11 cellular contexts compared by ENCODE assay signal in the genomic region with DNA sequence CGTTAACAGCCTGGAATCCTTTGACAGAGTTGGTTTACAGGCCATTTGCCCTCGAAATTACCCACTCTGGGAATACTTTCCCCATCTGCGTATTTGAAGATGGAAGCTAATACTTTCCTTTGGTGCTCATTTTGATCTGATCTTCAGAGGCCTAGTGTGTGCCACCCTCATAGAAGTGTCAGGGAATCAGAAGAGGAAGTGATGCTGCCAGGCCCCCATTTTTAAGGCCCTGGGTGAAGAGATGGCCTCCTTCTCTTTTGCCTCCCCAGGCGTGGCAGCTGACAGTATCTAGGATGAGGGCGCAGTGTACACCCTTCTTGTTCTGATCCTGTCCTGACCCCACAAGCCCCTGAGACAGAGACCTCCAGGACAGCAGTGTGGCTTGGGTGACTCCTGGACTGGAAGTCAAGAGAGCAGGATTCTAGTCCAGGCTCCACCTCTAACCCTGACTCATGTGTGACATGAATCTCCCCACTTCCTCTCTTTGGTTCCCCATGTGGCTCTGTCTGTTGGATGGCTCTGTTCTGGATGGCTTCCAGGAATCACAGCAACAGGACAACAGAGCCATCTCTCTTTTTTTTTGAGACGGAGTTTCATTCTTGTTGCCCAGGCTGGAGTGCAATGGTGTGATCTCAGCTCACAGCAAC. TPM values are rescaled to one million over a fixed set of nuclear protein-coding genes. Genes with fewer than 3 reads are reported as not detected.
DNase-seq lines count a peak whose midpoint lies in the region; ATAC-seq and TF ChIP-seq lines count a peak whose summit lies in the region.
"Had no signal": no experiment of that assay in that cellular context is flagged by ENCODE, and none has a peak within 500 bp of the region (broad histone marks: within the 10 kb centered on the region; RNA-seq: fewer than 3 reads in every experiment).

No MANE protein-coding gene starts in this region.

- H3K27me3 Mint-ChIP-seq in effector memory CD8-positive, alpha-beta T cell: peaks cover 14 to 21% of the 10 kb centered on the region in 2 donors
- no peaks in the 10 kb centered on the region for H3K27me3 Mint-ChIP-seq in osteocyte (ENCODE audit: unreplicated experiment)
- H3K27me3 Mint-ChIP-seq: memory B cell; stimulated activated naive CD8-positive, alpha-beta T cell treated with anti-CD3 and anti-CD28 coated beads, Interleukin-15, Interleukin-2, amounts not matched to agents 100 ng/mL and 50 ng/mL, for 24 hours had no signal

- ATAC-seq in effector memory CD8-positive, alpha-beta T cell (replicated peaks): peak; percentile 48
- ATAC-seq in HG03460 (IDR thresholded peaks at IDR 0.05; ENCODE audit: unreplicated experiment) (no peak), HG03097 (IDR thresholded peaks at IDR 0.05; ENCODE audit: low FRiP score, unreplicated experiment) (no peak), HG03442 (IDR thresholded peaks at IDR 0.05; ENCODE audit: unreplicated experiment) (no peak)

- H3K4me3 Mint-ChIP-seq in effector memory CD8-positive, alpha-beta T cell: no peak overlapping the region
- no peak overlapping the region for H3K4me3 Mint-ChIP-seq in osteocyte (ENCODE audit: unreplicated experiment)
- H3K4me3 Mint-ChIP-seq: memory B cell; stimulated activated naive CD8-positive, alpha-beta T cell treated with anti-CD3 and anti-CD28 coated beads, Interleukin-15, Interleukin-2, amounts not matched to agents 100 ng/mL and 50 ng/mL, for 24 hours had no signal

- H3K4me1 ChIP-seq in thyroid gland: no peaks in the 10 kb centered on the region

- intact Hi-C loops in thyroid gland (cut with DNase I): no loop called here

- peak; percentile 94 for DNase-seq in EL
- peak; percentile 77 for DNase-seq in OCI-M1 (lab: John Stamatoyannopoulos, UW)
- DNase-seq in effector memory CD8-positive, alpha-beta T cell: no peak
- DNase-seq in osteocyte (ENCODE audit: extremely low spot score, unreplicated experiment): no peak
- no peak for DNase-seq in thyroid gland
- DNase-seq: NCI-H146 had no signal

- no peak for TF ChIP-seq CTCF in osteocyte (IDR thresholded peaks at IDR 0.05)
- TF ChIP-seq CTCF in thyroid gland (IDR thresholded peaks at IDR 0.05): no peak

- H3K27ac ChIP-seq in thyroid gland: no peak overlapping the region

- H3K36me3 ChIP-seq in thyroid gland: peaks cover 11 to 13% of the 10 kb centered on the region in 2 donors

- no peak overlapping the region for H3K27ac Mint-ChIP-seq in effector memory CD8-positive, alpha-beta T cell
- H3K27ac Mint-ChIP-seq in osteocyte (ENCODE audit: unreplicated experiment): peak overlapping the region; percentile 37
- H3K27ac Mint-ChIP-seq: stimulated activated naive CD8-positive, alpha-beta T cell treated with anti-CD3 and anti-CD28 coated beads, Interleukin-15, Interleukin-2, amounts not matched to agents 100 ng/mL and 50 ng/mL, for 24 hours had no signal

- WGBS in thyroid gland, 2 donors: 84 to 86% methylated on average over 6 of the region's 6 CpGs

- H3K9me3 Mint-ChIP-seq in effector memory CD8-positive, alpha-beta T cell: no peaks in the 10 kb centered on the region
- no peaks in the 10 kb centered on the region for H3K9me3 Mint-ChIP-seq in osteocyte (ENCODE audit: unreplicated experiment)
- H3K9me3 Mint-ChIP-seq: memory B cell; stimulated activated naive CD8-positive, alpha-beta T cell treated with anti-CD3 and anti-CD28 coated beads, Interleukin-15, Interleukin-2, amounts not matched to agents 100 ng/mL and 50 ng/mL, for 24 hours had no signal

- no peaks in the 10 kb centered on the region for H3K9me3 ChIP-seq in thyroid gland

- H3K4me3 ChIP-seq in thyroid gland (replicated peaks in 1 of 3): no peak overlapping the region

- peaks cover 0 to 2% of the 10 kb centered on the region in 2 donors for H3K4me1 Mint-ChIP-seq in effector memory CD8-positive, alpha-beta T cell (ENCODE audit: low read depth in 2 of 2)
- H3K4me1 Mint-ChIP-seq in osteocyte (ENCODE audit: unreplicated experiment): peaks cover 13% of the 10 kb centered on the region
- H3K4me1 Mint-ChIP-seq: memory B cell had no signal

- H3K36me3 Mint-ChIP-seq in effector memory CD8-positive, alpha-beta T cell (ENCODE audit: insufficient read depth): peaks cover 6% of the 10 kb centered on the region
- H3K36me3 Mint-ChIP-seq in osteocyte (ENCODE audit: unreplicated experiment): peaks cover 8% of the 10 kb centered on the region

- TF ChIP-seq POLR2A in thyroid gland (IDR thresholded peaks at IDR 0.05): no peak

- no peaks in the 10 kb centered on the region for H3K27me3 ChIP-seq in thyroid gland

RNA-seq across cellular contexts. Expression of gene CSF1R, which starts 27.8 kb away (rescaled TPM):
- total RNA-seq in osteocyte (1.1 and 1.2 TPM in 2 replicates), thyroid gland (10 to 100 TPM in 3 of 4 donors, 1 to 10 TPM in 1; 9.1 to 14.1 (median 11.4) TPM)

RNA-seq across cellular contexts. Expression of gene HMGXB3, which starts 58.1 kb away (rescaled TPM):
- 54.6 and 58.6 TPM in 2 replicates for total RNA-seq in osteocyte
- 10 to 100 TPM; 35.5 to 70.2 (median 41.1) TPM for total RNA-seq in thyroid gland

RNA-seq across cellular contexts. Expression of gene TIGD6, which starts 58.1 kb away (rescaled TPM):
- total RNA-seq in osteocyte (5.6 and 5.9 TPM in 2 replicates), thyroid gland (1 to 10 TPM; 6.4 to 7.9 (median 6.7) TPM)

Comparison
In these comparisons a context has a peak if more than half of its experiments do, and no peak if none do; other contexts are left out.
1. DNase-seq: peak in EL (single experiment) and OCI-M1 (single experiment); none in effector memory CD8-positive, alpha-beta T cell (0 of 3), osteocyte (single experiment) and thyroid gland (0 of 2).